In the genomic region with DNA sequence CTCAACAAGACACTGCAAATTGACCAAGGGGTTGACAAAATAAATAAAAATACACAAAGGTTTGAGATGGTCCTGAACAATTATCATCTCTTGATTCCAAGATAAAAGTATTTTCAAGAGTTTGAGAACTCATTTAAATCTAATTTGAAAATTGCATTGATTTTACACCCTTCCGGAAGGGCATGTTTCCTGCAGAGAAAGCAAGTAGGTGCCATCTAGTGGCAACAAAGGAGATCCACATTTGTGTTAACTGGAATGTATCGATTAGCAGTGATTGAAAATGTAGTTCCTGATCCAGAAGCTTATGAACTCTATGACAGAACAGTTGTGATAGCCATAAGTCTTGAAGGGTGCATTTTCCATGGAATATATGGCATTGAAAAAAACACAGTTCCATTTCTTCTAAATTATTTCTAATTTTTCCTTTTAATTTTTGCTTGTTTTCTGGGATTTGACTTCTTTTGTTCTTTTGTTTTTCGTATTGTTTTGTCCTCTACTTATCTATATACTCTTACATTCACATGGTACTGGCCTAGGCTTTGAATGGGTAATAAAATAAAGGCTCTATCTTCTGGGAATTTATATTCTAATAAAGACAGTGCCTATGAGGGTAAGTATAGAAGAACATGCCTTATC, we compare ENCODE assay signal across 8 cellular contexts.
DNase-seq lines count a peak whose midpoint lies in the region; ATAC-seq and TF ChIP-seq lines count a peak whose summit lies in the region.

No MANE protein-coding gene starts in this region.

- TF ChIP-seq EP300 in Ishikawa (IDR thresholded peaks at IDR 0.05; ENCODE audit: borderline replicate concordance) = no peak

- no peak overlapping the region for H3K4me2 ChIP-seq in parathyroid adenoma (ENCODE audit: low read length)

- no peaks in the 10 kb centered on the region for H3K79me2 ChIP-seq in parathyroid adenoma

- no peaks in the 10 kb centered on the region for H3K27me3 Mint-ChIP-seq in activated T-cell treated with anti-CD3 and anti-CD28 coated beads, Interleukin-2, amount 50 U/mL, for 72 hours (ENCODE audit: low read depth)
- no peaks in the 10 kb centered on the region for H3K27me3 Mint-ChIP-seq in activated T-cell treated with anti-CD3 and anti-CD28 coated beads, Interleukin-2, amount 50 U/mL, for 4 hours (ENCODE audit: low read depth)
- H3K27me3 Mint-ChIP-seq in stimulated activated memory B cell treated with anti-CD40 and anti-IgM and Interleukin-4, amounts not matched to agents 10 μg/mL and 1 μg/mL and 100 μg/mL, for 72 hours = no peaks in the 10 kb centered on the region

- no peaks in the 10 kb centered on the region for H3K27me3 ChIP-seq in parathyroid adenoma (ENCODE audit: control insufficient read depth, insufficient read depth, low read length)

- peak; percentile 51 to 59 for ATAC-seq in activated T-cell treated with anti-CD3 and anti-CD28 coated beads, Interleukin-2, amount 50 U/mL, for 72 hours (replicated peaks in 1 of 2)
- ATAC-seq in activated T-cell treated with anti-CD3 and anti-CD28 coated beads, Interleukin-2, amount 50 U/mL, for 4 hours = no peak
- no peak for ATAC-seq in stimulated activated memory B cell treated with anti-CD40 and anti-IgM and Interleukin-4, amounts not matched to agents 10 μg/mL and 1 μg/mL and 100 μg/mL, for 72 hours

- no peak overlapping the region for H3K27ac ChIP-seq in parathyroid adenoma

- no peaks in the 10 kb centered on the region for H3K36me3 ChIP-seq in parathyroid adenoma (ENCODE audit: control insufficient read depth, insufficient read depth, low read length)

- H3K4me1 ChIP-seq in parathyroid adenoma = no peaks in the 10 kb centered on the region

- no peaks in the 10 kb centered on the region for H3K9me3 Mint-ChIP-seq in activated T-cell treated with anti-CD3 and anti-CD28 coated beads, Interleukin-2, amount 50 U/mL, for 72 hours
- no peaks in the 10 kb centered on the region for H3K9me3 Mint-ChIP-seq in activated T-cell treated with anti-CD3 and anti-CD28 coated beads, Interleukin-2, amount 50 U/mL, for 4 hours
- H3K9me3 Mint-ChIP-seq in stimulated activated memory B cell treated with anti-CD40 and anti-IgM and Interleukin-4, amounts not matched to agents 10 μg/mL and 1 μg/mL and 100 μg/mL, for 72 hours = no peaks in the 10 kb centered on the region

- DNase-seq in activated T-cell treated with anti-CD3 and anti-CD28 coated beads, Interleukin-2, amount 50 U/mL, for 72 hours = peak; percentile 6 to 8
- no peak for DNase-seq in activated T-cell treated with anti-CD3 and anti-CD28 coated beads, Interleukin-2, amount 50 U/mL, for 4 hours
- DNase-seq in SK-N-DZ (ENCODE audit: low spot score) (peak; percentile 43), fibroblast of peridontal ligament (ENCODE audit: extremely low read depth) (peak; percentile 63), MV-4-11 (lab: John Stamatoyannopoulos, UW) (no peak)

- H2AFZ ChIP-seq in parathyroid adenoma = no peak overlapping the region

- H3K9ac ChIP-seq in parathyroid adenoma = no peak overlapping the region

- H3K9me3 ChIP-seq in parathyroid adenoma (ENCODE audit: control insufficient read depth, low read length) = no peaks in the 10 kb centered on the region

- peak; percentile 59 for TF ChIP-seq CTCF in parathyroid adenoma (IDR thresholded peaks at IDR 0.05)

- H3K4me3 ChIP-seq in parathyroid adenoma (ENCODE audit: low read depth, low read length) = no peak overlapping the region

- peak; percentile 86 for TF ChIP-seq RAD21 in Ishikawa (IDR thresholded peaks at IDR 0.05; ENCODE audit: low read depth)

- no peaks in the 10 kb centered on the region for H3K36me3 Mint-ChIP-seq in activated T-cell treated with anti-CD3 and anti-CD28 coated beads, Interleukin-2, amount 50 U/mL, for 72 hours (ENCODE audit: insufficient read depth in 2 of 2)
- no peaks in the 10 kb centered on the region for H3K36me3 Mint-ChIP-seq in activated T-cell treated with anti-CD3 and anti-CD28 coated beads, Interleukin-2, amount 50 U/mL, for 4 hours (ENCODE audit: insufficient read depth)
- no peaks in the 10 kb centered on the region for H3K36me3 Mint-ChIP-seq in stimulated activated memory B cell treated with anti-CD40 and anti-IgM and Interleukin-4, amounts not matched to agents 10 μg/mL and 1 μg/mL and 100 μg/mL, for 72 hours

- H3K27ac Mint-ChIP-seq in activated T-cell treated with anti-CD3 and anti-CD28 coated beads, Interleukin-2, amount 50 U/mL, for 72 hours = no peak overlapping the region
- H3K27ac Mint-ChIP-seq in stimulated activated memory B cell treated with anti-CD40 and anti-IgM and Interleukin-4, amounts not matched to agents 10 μg/mL and 1 μg/mL and 100 μg/mL, for 72 hours = no peak overlapping the region

- H3K4me3 Mint-ChIP-seq in activated T-cell treated with anti-CD3 and anti-CD28 coated beads, Interleukin-2, amount 50 U/mL, for 72 hours = no peak overlapping the region
- no peak overlapping the region for H3K4me3 Mint-ChIP-seq in activated T-cell treated with anti-CD3 and anti-CD28 coated beads, Interleukin-2, amount 50 U/mL, for 4 hours
- no peak overlapping the region for H3K4me3 Mint-ChIP-seq in stimulated activated memory B cell treated with anti-CD40 and anti-IgM and Interleukin-4, amounts not matched to agents 10 μg/mL and 1 μg/mL and 100 μg/mL, for 72 hours

- H3K4me1 Mint-ChIP-seq in activated T-cell treated with anti-CD3 and anti-CD28 coated beads, Interleukin-2, amount 50 U/mL, for 72 hours (ENCODE audit: low read depth) = no peaks in the 10 kb centered on the region
- no peaks in the 10 kb centered on the region for H3K4me1 Mint-ChIP-seq in activated T-cell treated with anti-CD3 and anti-CD28 coated beads, Interleukin-2, amount 50 U/mL, for 4 hours (ENCODE audit: low read depth)
- no peaks in the 10 kb centered on the region for H3K4me1 Mint-ChIP-seq in stimulated activated memory B cell treated with anti-CD40 and anti-IgM and Interleukin-4, amounts not matched to agents 10 μg/mL and 1 μg/mL and 100 μg/mL, for 72 hours

TF ChIP-seq in Ishikawa, 13 proteins besides CTCF, POLR2A, EP300 and RAD21:
- TF ChIP-seq ZBTB7A (IDR thresholded peaks at IDR 0.05; ENCODE audit: low read depth) (no peak), NFIC (IDR thresholded peaks at IDR 0.05) (no peak), EGR1 (IDR thresholded peaks at IDR 0.05) (no peak), TAF1 (IDR thresholded peaks at IDR 0.05; ENCODE audit: low read depth) (no peak), CEBPB (IDR thresholded peaks at IDR 0.05) (no peak), FOXM1 (IDR thresholded peaks at IDR 0.05; ENCODE audit: borderline replicate concordance, low read depth) (no peak), TCF12 (IDR thresholded peaks at IDR 0.05; ENCODE audit: low read depth) (no peak)
- TF ChIP-seq, protein P1, sequence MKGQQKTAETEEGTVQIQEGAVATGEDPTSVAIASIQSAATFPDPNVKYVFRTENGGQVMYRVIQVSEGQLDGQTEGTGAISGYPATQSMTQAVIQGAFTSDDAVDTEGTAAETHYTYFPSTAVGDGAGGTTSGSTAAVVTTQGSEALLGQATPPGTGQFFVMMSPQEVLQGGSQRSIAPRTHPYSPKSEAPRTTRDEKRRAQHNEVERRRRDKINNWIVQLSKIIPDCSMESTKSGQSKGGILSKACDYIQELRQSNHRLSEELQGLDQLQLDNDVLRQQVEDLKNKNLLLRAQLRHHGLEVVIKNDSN (IDR thresholded peaks at IDR 0.05) = no peak
- TF ChIP-seq, protein P2, sequence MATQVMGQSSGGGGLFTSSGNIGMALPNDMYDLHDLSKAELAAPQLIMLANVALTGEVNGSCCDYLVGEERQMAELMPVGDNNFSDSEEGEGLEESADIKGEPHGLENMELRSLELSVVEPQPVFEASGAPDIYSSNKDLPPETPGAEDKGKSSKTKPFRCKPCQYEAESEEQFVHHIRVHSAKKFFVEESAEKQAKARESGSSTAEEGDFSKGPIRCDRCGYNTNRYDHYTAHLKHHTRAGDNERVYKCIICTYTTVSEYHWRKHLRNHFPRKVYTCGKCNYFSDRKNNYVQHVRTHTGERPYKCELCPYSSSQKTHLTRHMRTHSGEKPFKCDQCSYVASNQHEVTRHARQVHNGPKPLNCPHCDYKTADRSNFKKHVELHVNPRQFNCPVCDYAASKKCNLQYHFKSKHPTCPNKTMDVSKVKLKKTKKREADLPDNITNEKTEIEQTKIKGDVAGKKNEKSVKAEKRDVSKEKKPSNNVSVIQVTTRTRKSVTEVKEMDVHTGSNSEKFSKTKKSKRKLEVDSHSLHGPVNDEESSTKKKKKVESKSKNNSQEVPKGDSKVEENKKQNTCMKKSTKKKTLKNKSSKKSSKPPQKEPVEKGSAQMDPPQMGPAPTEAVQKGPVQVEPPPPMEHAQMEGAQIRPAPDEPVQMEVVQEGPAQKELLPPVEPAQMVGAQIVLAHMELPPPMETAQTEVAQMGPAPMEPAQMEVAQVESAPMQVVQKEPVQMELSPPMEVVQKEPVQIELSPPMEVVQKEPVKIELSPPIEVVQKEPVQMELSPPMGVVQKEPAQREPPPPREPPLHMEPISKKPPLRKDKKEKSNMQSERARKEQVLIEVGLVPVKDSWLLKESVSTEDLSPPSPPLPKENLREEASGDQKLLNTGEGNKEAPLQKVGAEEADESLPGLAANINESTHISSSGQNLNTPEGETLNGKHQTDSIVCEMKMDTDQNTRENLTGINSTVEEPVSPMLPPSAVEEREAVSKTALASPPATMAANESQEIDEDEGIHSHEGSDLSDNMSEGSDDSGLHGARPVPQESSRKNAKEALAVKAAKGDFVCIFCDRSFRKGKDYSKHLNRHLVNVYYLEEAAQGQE (IDR thresholded peaks at IDR 0.05; ENCODE audit: low read depth) = no peak
- TF ChIP-seq, protein P3, sequence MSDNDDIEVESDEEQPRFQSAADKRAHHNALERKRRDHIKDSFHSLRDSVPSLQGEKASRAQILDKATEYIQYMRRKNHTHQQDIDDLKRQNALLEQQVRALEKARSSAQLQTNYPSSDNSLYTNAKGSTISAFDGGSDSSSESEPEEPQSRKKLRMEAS (IDR thresholded peaks at IDR 0.05) = no peak
TF ChIP-seq in Ishikawa: peak in this region for 0.

Comparison
In these comparisons a context has a peak if more than half of its experiments do, and no peak if none do; other contexts are left out.
1. ATAC-seq: peak in activated T-cell treated with anti-CD3 and anti-CD28 coated beads, Interleukin-2, amount 50 U/mL, for 72 hours (2 of 2); none in activated T-cell treated with anti-CD3 and anti-CD28 coated beads, Interleukin-2, amount 50 U/mL, for 4 hours (0 of 2) and stimulated activated memory B cell treated with anti-CD40 and anti-IgM and Interleukin-4, amounts not matched to agents 10 μg/mL and 1 μg/mL and 100 μg/mL, for 72 hours (single experiment).
2. DNase-seq: peak in activated T-cell treated with anti-CD3 and anti-CD28 coated beads, Interleukin-2, amount 50 U/mL, for 72 hours (2 of 2), SK-N-DZ (single experiment) and fibroblast of peridontal ligament (single experiment); none in activated T-cell treated with anti-CD3 and anti-CD28 coated beads, Interleukin-2, amount 50 U/mL, for 4 hours (single experiment) and MV-4-11 (single experiment).